Comparison of ENCODE assay signal across 17 cellular contexts in the genomic region with DNA sequence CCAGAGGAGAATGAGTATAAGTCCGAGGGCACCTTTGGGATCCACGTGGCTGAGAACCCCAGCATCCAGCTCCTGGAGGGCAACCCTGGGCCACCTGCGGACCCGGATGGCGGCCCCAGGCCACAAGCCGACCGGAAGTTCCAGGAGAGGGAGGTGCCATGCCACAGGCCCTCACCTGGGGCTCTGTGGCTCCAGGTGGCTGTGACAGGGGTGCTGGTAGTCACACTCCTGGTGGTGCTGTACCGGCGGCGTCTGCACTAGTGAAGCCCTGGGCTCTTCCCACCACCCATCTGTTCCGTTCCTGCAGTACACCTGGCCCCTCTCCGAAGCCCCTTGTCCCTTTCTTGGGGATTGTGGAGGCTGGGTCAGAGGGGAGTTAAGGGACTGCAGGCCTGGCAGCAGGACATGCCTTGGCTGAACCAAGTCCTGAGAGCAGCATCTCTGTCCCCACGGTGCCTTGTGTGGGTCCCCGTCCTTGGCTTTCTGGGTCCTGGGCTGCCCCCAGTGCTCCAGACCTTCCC. TPM values are rescaled to one million over a fixed set of nuclear protein-coding genes. Genes with fewer than 3 reads are reported as not detected.
DNase-seq lines count a peak whose midpoint lies in the region; ATAC-seq and TF ChIP-seq lines count a peak whose summit lies in the region.
"Had no signal": no experiment of that assay in that cellular context is flagged by ENCODE, and none has a peak within 500 bp of the region (broad histone marks: within the 10 kb centered on the region; RNA-seq: fewer than 3 reads in every experiment).

No MANE protein-coding gene starts in this region.

- peak; percentile 24 for DNase-seq in GM13976 (ENCODE audit: low spot score)
- DNase-seq in HCT116 (ENCODE audit: low read depth, low spot score) = no peak
- no peak for DNase-seq in nephron progenitor cell
- DNase-seq in trophoblast cell = peak; percentile 90 to 91
- no peak for DNase-seq in HEK293T (ENCODE audit: extremely low spot score)
- DNase-seq in HCEC 1CT = no peak
- DNase-seq in stimulated activated CD4-positive, alpha-beta T cell treated with anti-CD3 and anti-CD28 coated beads, Interleukin-1b, Interleukin-23, amount 100 ng/mL, for 48 hours = no peak
- no peak for DNase-seq in right atrium auricular region (ENCODE audit: low spot score)
- DNase-seq: C1 segment of cervical spinal cord; Calu3; CD4-positive, alpha-beta memory T cell; COR-L47; DMS53; DMS79 treated with DMSO at 0.1 percent for 48 hours; GF-D8; GM23248; H9 had no signal

- H3K4me1 ChIP-seq in HCT116 (ENCODE audit: control insufficient read depth in 1 of 2, insufficient read depth in 2 of 2, low read length in 2 of 2) (no peaks in the 10 kb centered on the region), trophoblast cell (ENCODE audit: control insufficient read depth in 1 of 2, insufficient read depth in 2 of 2, low read length in 2 of 2) (peaks cover 3 to 10% of the 10 kb centered on the region in 2 experiments), right atrium auricular region (peaks cover 0 to 4% of the 10 kb centered on the region in 2 donors)

- no peaks in the 10 kb centered on the region for H3K79me1 ChIP-seq in trophoblast cell (ENCODE audit: low read length)

- H3K14ac ChIP-seq in trophoblast cell (ENCODE audit: low read length) = no peak overlapping the region

- no peak for TF ChIP-seq POLR2A in HCT116 (IDR thresholded peaks at IDR 0.05; ENCODE audit: borderline replicate concordance, extremely low read depth, insufficient read depth, insufficient read length)

- H3K4me1 Mint-ChIP-seq in nephron progenitor cell = no peaks in the 10 kb centered on the region
- H3K4me1 Mint-ChIP-seq: H9 had no signal

- no peak overlapping the region for H3K4me2 ChIP-seq in HCT116 (ENCODE audit: low read length)
- no peak overlapping the region for H3K4me2 ChIP-seq in trophoblast cell (ENCODE audit: low read length)

- peaks cover 38% of the 10 kb centered on the region for H3K36me3 Mint-ChIP-seq in nephron progenitor cell (ENCODE audit: low read depth)

- no peaks in the 10 kb centered on the region for H3K27me3 Mint-ChIP-seq in nephron progenitor cell (ENCODE audit: low read depth, poor library complexity)
- H3K27me3 Mint-ChIP-seq: CD4-positive, alpha-beta memory T cell had no signal

- CTCF ChIA-PET in HCT116 (lab: Charles Lee) = no interaction called here
- CTCF ChIA-PET in HEK293T (lab: Yijun Ruan, JAX) = interaction anchor here (2.8 kb wide), 1 partner anchor 11 kb away, joined by 9 read pairs; no protein-coding TSS in a partner anchor

- no peak for ATAC-seq in HCT116

- H3K9me2 ChIP-seq in HCT116 (ENCODE audit: insufficient read depth) = no peaks in the 10 kb centered on the region

- peak overlapping the region; percentile 36 for H3K27ac Mint-ChIP-seq in nephron progenitor cell
- H3K27ac Mint-ChIP-seq: H9 had no signal

- no peak overlapping the region for H3K4ac ChIP-seq in trophoblast cell (ENCODE audit: low read depth, low read length)

- no peak overlapping the region for H2BK5ac ChIP-seq in trophoblast cell (ENCODE audit: low read depth, low read length, poor library complexity)

- H4K91ac ChIP-seq in trophoblast cell (ENCODE audit: low read depth, low read length) = no peak overlapping the region

- no peak overlapping the region for H2BK12ac ChIP-seq in trophoblast cell (ENCODE audit: low read length)

- H3K23ac ChIP-seq in trophoblast cell (ENCODE audit: low read length) = no peak overlapping the region

- H3K9me3 ChIP-seq in HCT116 (ENCODE audit: control insufficient read depth in 1 of 2, insufficient read depth in 1 of 2, low read depth in 1 of 2, low read length in 2 of 2) = peaks cover 0 to 7% of the 10 kb centered on the region in 2 experiments; a peak in 1 of 4 replicates
- peaks cover 10% of the 10 kb centered on the region for H3K9me3 ChIP-seq in trophoblast cell (ENCODE audit: insufficient read depth, low read depth, low read length)
- no peaks in the 10 kb centered on the region for H3K9me3 ChIP-seq in right atrium auricular region

- in situ Hi-C loops in GM13976 (cut with MboI; ENCODE audit: low sequenced_read_pairs, unreplicated experiment) = no loop called here

- H3K18ac ChIP-seq in trophoblast cell (ENCODE audit: low read length) = no peak overlapping the region

- intact Hi-C loops in HCT116 (cut with micrococcal nuclease) = no loop called here

- H4K8ac ChIP-seq in trophoblast cell (ENCODE audit: low read depth, low read length) = no peak overlapping the region

- H3K79me2 ChIP-seq in HCT116 (ENCODE audit: insufficient read depth, low read length) (peaks cover 6% of the 10 kb centered on the region; the same call in 1 of the 2 replicates), trophoblast cell (ENCODE audit: control insufficient read depth, insufficient read depth, low read length, poor library complexity) (no peaks in the 10 kb centered on the region)

- H2BK120ac ChIP-seq in trophoblast cell (ENCODE audit: insufficient read depth, low read length, poor library complexity) = no peak overlapping the region

- peaks cover 41 to 61% of the 10 kb centered on the region in 2 experiments for H3K36me3 ChIP-seq in HCT116 (ENCODE audit: control insufficient read depth in 1 of 2, insufficient read depth in 2 of 2, low read length in 2 of 2)
- H3K36me3 ChIP-seq in trophoblast cell (ENCODE audit: control insufficient read depth in 1 of 2, insufficient read depth in 2 of 2, low read length in 2 of 2) = peaks cover 58 to 71% of the 10 kb centered on the region in 2 experiments
- H3K36me3 ChIP-seq in right atrium auricular region = peaks cover 69% of the 10 kb centered on the region

- H3K27me3 ChIP-seq in HCT116 (ENCODE audit: insufficient read depth, low read length) = no peaks in the 10 kb centered on the region
- H3K27me3 ChIP-seq in trophoblast cell (ENCODE audit: insufficient read depth, low read length) = no peaks in the 10 kb centered on the region
- H3K27me3 ChIP-seq in right atrium auricular region = no peaks in the 10 kb centered on the region

- POLR2A ChIA-PET in HCT116 (lab: Charles Lee) = no interaction called here
- POLR2A ChIA-PET in HEK293T (lab: Yijun Ruan, JAX) = no interaction called here

- H3K27ac ChIP-seq in HCT116 (ENCODE audit: low read depth, low read length) (no peak overlapping the region), trophoblast cell (ENCODE audit: low read depth, low read length) (no peak overlapping the region), right atrium auricular region (no peak overlapping the region)
- H3K27ac ChIP-seq: GM23248 had no signal

- no peak overlapping the region for H4K12ac ChIP-seq in trophoblast cell (ENCODE audit: low read depth, low read length)

- H2AFZ ChIP-seq in HCT116 (ENCODE audit: low read depth, low read length, poor library complexity, severe bottlenecking) (no peak overlapping the region), trophoblast cell (ENCODE audit: insufficient read depth, low read length, poor library complexity) (no peak overlapping the region)
- H2AFZ ChIP-seq: GM23248 had no signal

- H3K4me3 ChIP-seq in HCT116 (replicated peaks in 1 of 2; ENCODE audit: low read depth in 1 of 2, low read length in 2 of 2) (no peak overlapping the region), trophoblast cell (ENCODE audit: low read depth, low read length) (no peak overlapping the region), right atrium auricular region (no peak overlapping the region)
- H3K4me3 ChIP-seq: GM23248 had no signal

- no peak for TF ChIP-seq CTCF in GM13976 (IDR thresholded peaks at IDR 0.05; ENCODE audit: borderline replicate concordance, control extremely low read depth, extremely low read depth, insufficient read depth, missing control alignments)
- no peak for TF ChIP-seq CTCF in HCT116 (IDR thresholded peaks at IDR 0.05 in 2 of 3, conservative IDR thresholded peaks at IDR 0.05 in 1 of 3; ENCODE audit: borderline replicate concordance in 1 of 3, insufficient read depth in 1 of 3, low read depth in 2 of 3, low read length in 2 of 3)
- TF ChIP-seq CTCF in nephron progenitor cell (IDR thresholded peaks at IDR 0.05) = no peak
- TF ChIP-seq CTCF in right atrium auricular region (IDR thresholded peaks at IDR 0.05) = no peak

- peaks cover 12% of the 10 kb centered on the region for H3K9me3 Mint-ChIP-seq in nephron progenitor cell

- H4K20me1 ChIP-seq in HCT116 (ENCODE audit: insufficient read depth) = no peaks in the 10 kb centered on the region

- RAD21 ChIA-PET in HCT116 (lab: Charles Lee; ENCODE audit: low non-redundant PET in 1 of 2, low total read pairs in 2 of 2, uncharacterized antibody in 2 of 2, unreplicated experiment in 2 of 2) = no interaction called here

- H3K4me3 Mint-ChIP-seq in nephron progenitor cell = no peak overlapping the region
- H3K4me3 Mint-ChIP-seq: CD4-positive, alpha-beta memory T cell; H9 had no signal

- no CpG with 5 or more reads among the region's 14 CpGs for WGBS in trophoblast cell (ENCODE audit: extremely low coverage, insufficient coverage, insufficient read length)

- BruUV-seq in HCT116 (replicated peaks; lab: Mats Ljungman, UMichigan) = no TSS peak

- H3K9ac ChIP-seq in HCT116 (ENCODE audit: low read length) (no peak overlapping the region), trophoblast cell (ENCODE audit: low read length) (no peak overlapping the region)
- H3K9ac ChIP-seq: GM23248 had no signal

- TF ChIP-seq RAD21 in HCT116 (IDR thresholded peaks at IDR 0.05; ENCODE audit: low read depth) = no peak

- H2AK5ac ChIP-seq in trophoblast cell (ENCODE audit: low read length) = no peak overlapping the region

TF ChIP-seq in HEK293T, 16 proteins besides CTCF, POLR2A, EP300 and RAD21:
- TF ChIP-seq BHLHE40 (IDR thresholded peaks at IDR 0.05; ENCODE audit: borderline replicate concordance) (no peak), HDGF (IDR thresholded peaks at IDR 0.05; ENCODE audit: borderline replicate concordance) (no peak), NFRKB (IDR thresholded peaks at IDR 0.05) (no peak), FOXK2 (IDR thresholded peaks at IDR 0.05) (no peak), L3MBTL2 (conservative IDR thresholded peaks at IDR 0.05) (no peak), SUZ12 (IDR thresholded peaks at IDR 0.05) (no peak), ZNF384 (IDR thresholded peaks at IDR 0.05) (no peak), TARDBP (IDR thresholded peaks at IDR 0.05) (no peak)

RNA-seq across cellular contexts. Expression of a gene that starts 19.3 kb away (rescaled TPM):
- total RNA-seq in HCT116 (2021; ENCODE audit: unreplicated experiment) (60.1 TPM), right atrium auricular region (10 to 100 TPM; 27.5 to 29.7 TPM)
- 26.2 and 34.2 TPM in 2 replicates for polyA plus RNA-seq in HCT116 (2012)
- 17.5 and 17.6 TPM in 2 replicates for polyA plus RNA-seq in trophoblast cell (2013)

RNA-seq across cellular contexts. Expression of a gene that starts 23.2 kb away (rescaled TPM):
- total RNA-seq in HCT116 (2021; ENCODE audit: unreplicated experiment) (41.6 TPM), right atrium auricular region (10 to 100 TPM; 15.5 to 19.5 TPM)
- polyA plus RNA-seq in HCT116 (2012) = 17.8 and 21.2 TPM in 2 replicates
- polyA plus RNA-seq in trophoblast cell (2013) = 18.9 and 19.4 TPM in 2 replicates

RNA-seq across cellular contexts. Expression of a gene that starts 45.6 kb away (rescaled TPM):
- total RNA-seq in HCT116 (2021; ENCODE audit: unreplicated experiment) (12.1 TPM), right atrium auricular region (10 to 100 TPM; 14.6 to 17.3 TPM)
- polyA plus RNA-seq in HCT116 (2012) = 8.7 and 9.0 TPM in 2 replicates
- 4.4 and 4.5 TPM in 2 replicates for polyA plus RNA-seq in trophoblast cell (2013)

Comparison
In these comparisons a context has a peak if more than half of its experiments do, and no peak if none do; other contexts are left out.
1. DNase-seq: peak in GM13976 (single experiment) and trophoblast cell (2 of 2); none in HCT116 (single experiment), nephron progenitor cell (single experiment), HEK293T (single experiment), HCEC 1CT (single experiment), stimulated activated CD4-positive, alpha-beta T cell treated with anti-CD3 and anti-CD28 coated beads, Interleukin-1b, Interleukin-23, amount 100 ng/mL, for 48 hours (single experiment) and right atrium auricular region (single experiment).